12 cellular contexts compared by ENCODE assay signal in genomic region chr11:104700609-104701008, GRCh38.
A peak's percentile ranks its signal among the peaks of the same experiment; 100 is the strongest.
DNase-seq lines count a peak whose midpoint lies in the region; ATAC-seq lines count a peak whose summit lies in the region.
"Had no signal": no experiment of that assay in that cellular context is flagged by ENCODE, and none has a peak within 500 bp of the region (broad histone marks: within the 10 kb centered on the region; RNA-seq: fewer than 3 reads in every experiment).

No MANE protein-coding gene starts in this region.

- H3K79me2 ChIP-seq in GM23248 (ENCODE audit: insufficient read depth), result no peaks in the 10 kb centered on the region

- no peaks in the 10 kb centered on the region for H3F3A ChIP-seq in GM23248 (ENCODE audit: insufficient read depth)

- peaks cover 11% of the 10 kb centered on the region; the same call in 1 of the 2 replicates for H3K4me1 ChIP-seq in GM23248 (ENCODE audit: insufficient read depth)

- no peak overlapping the region for H2AFZ ChIP-seq in GM23248

- no peak overlapping the region for H3K4me2 ChIP-seq in GM23248 (ENCODE audit: unreplicated experiment)

- peak overlapping the region; percentile 41 for H3K27ac Mint-ChIP-seq in activated naive CD8-positive, alpha-beta T cell

- H3K4me3 ChIP-seq in GM23248, result no peak overlapping the region

- peak; percentile 56 for DNase-seq in AG08395 (ENCODE audit: low spot score)
- DNase-seq in GM23248, result peak; percentile 56
- peak; percentile 80 for DNase-seq in kidney glomerular epithelial cell (lab: John Stamatoyannopoulos, UW)
- no peak for DNase-seq in retina
- DNase-seq in DMS153 treated with DMSO at 0.1 percent for 48 hours (lab: John Stamatoyannopoulos, UW; ENCODE audit: unreplicated experiment), result no peak
- no peak for DNase-seq in DMS79 (lab: John Stamatoyannopoulos, UW)
- DNase-seq: activated effector memory CD4-positive, alpha-beta T cell treated with Interleukin-2 at 50 U/mL for 16 hours; effector CD8-positive, alpha-beta T cell; NCI-H1092; T1000 had no signal

- no peak overlapping the region for H3K27ac ChIP-seq in GM23248

- H3K27me3 Mint-ChIP-seq in activated naive CD8-positive, alpha-beta T cell, result no peaks in the 10 kb centered on the region

- no peaks in the 10 kb centered on the region for H3K36me3 ChIP-seq in GM23248 (ENCODE audit: low read depth)

- in situ Hi-C loops in GM23248 (cut with MboI), result no loop called here

- no peak for ATAC-seq in GM21723 (IDR thresholded peaks at IDR 0.05; ENCODE audit: unreplicated experiment)

- no peaks in the 10 kb centered on the region for H3K9me3 Mint-ChIP-seq in activated naive CD8-positive, alpha-beta T cell (ENCODE audit: low read depth)

- peak overlapping the region; percentile 1 for H3K4me3 Mint-ChIP-seq in activated naive CD8-positive, alpha-beta T cell

- H3K36me3 Mint-ChIP-seq in activated naive CD8-positive, alpha-beta T cell, result peaks cover 3% of the 10 kb centered on the region

- 0 out of 2 replicates have a peak, but pooled peaks cover 4% of the 10 kb centered on the region for H3K27me3 ChIP-seq in GM23248 (replicated peaks; ENCODE audit: insufficient read depth)

- H4K20me1 ChIP-seq in GM23248 (ENCODE audit: insufficient read depth), result no peaks in the 10 kb centered on the region

- H3K9ac ChIP-seq in GM23248, result no peak overlapping the region

- no peaks in the 10 kb centered on the region for H3K9me3 ChIP-seq in GM23248 (ENCODE audit: low read depth)

- peaks cover 33% of the 10 kb centered on the region for H3K4me1 Mint-ChIP-seq in activated naive CD8-positive, alpha-beta T cell (ENCODE audit: low read depth)

- H3K9me2 ChIP-seq in GM23248 (ENCODE audit: insufficient read depth), result no peaks in the 10 kb centered on the region

Comparison
In these comparisons a context has a peak if more than half of its experiments do, and no peak if none do; other contexts are left out.
1. DNase-seq: peak in AG08395 (single experiment), GM23248 (single experiment) and kidney glomerular epithelial cell (single experiment); none in retina (single experiment), DMS153 treated with DMSO at 0.1 percent for 48 hours (single experiment) and DMS79 (single experiment).